In the genomic region with DNA sequence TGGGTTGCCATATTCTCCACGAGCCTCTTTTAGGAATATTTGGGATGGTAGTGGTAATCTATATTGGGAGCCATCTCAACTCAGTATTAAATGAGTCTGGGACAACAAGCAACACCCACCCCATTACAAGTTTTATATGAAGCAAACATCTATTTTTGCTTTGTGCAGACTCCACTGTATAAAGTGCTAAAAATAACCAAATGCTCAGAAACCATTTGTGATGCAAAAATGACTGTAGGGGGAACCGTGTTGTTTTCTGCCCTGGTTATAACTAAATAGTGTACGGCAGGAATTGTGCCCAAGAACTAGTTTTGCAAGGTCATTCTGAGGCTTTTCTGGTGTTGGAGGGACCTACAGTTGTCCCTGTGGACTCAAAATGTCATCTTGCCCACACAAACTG, we compare ENCODE assay signal across 16 cellular contexts.
DNase-seq lines count a peak whose midpoint lies in the region; ATAC-seq and TF ChIP-seq lines count a peak whose summit lies in the region.
"Had no signal": no experiment of that assay in that cellular context is flagged by ENCODE, and none has a peak within 500 bp of the region (broad histone marks: within the 10 kb centered on the region; RNA-seq: fewer than 3 reads in every experiment).

No MANE protein-coding gene starts in this region.

- TF ChIP-seq CTCF in left ventricle myocardium inferior (IDR thresholded peaks at IDR 0.05; ENCODE audit: borderline replicate concordance) (no peak), esophagus muscularis mucosa (IDR thresholded peaks at IDR 0.05) (no peak)

- H3K36me3 ChIP-seq in left ventricle myocardium inferior (no peaks in the 10 kb centered on the region), esophagus muscularis mucosa (no peaks in the 10 kb centered on the region), rectal smooth muscle tissue (ENCODE audit: control insufficient read depth, insufficient read depth, low read length) (no peaks in the 10 kb centered on the region)
- H3K36me3 ChIP-seq: pancreas, tibial nerve had no signal

- ATAC-seq in GM19351 (IDR thresholded peaks at IDR 0.05; ENCODE audit: unreplicated experiment), result no peak
- ATAC-seq: activated T-helper 17 cell treated with anti-CD3 and anti-CD28 coated beads, Interleukin-2, amount 50 U/mL, for 72 hours had no signal

- no peak for TF ChIP-seq EP300 in esophagus muscularis mucosa (IDR thresholded peaks at IDR 0.05)

- H3K27ac ChIP-seq in left ventricle myocardium inferior (replicated peaks) (peak overlapping the region; percentile 78), esophagus muscularis mucosa (replicated peaks in 1 of 4) (peak overlapping the region; percentile 15 to 76 (median 24)), rectal smooth muscle tissue (ENCODE audit: low read depth, low read length) (peak overlapping the region; percentile 17)
- H3K27ac ChIP-seq: pancreas had no signal

- no peak overlapping the region for H3K9ac ChIP-seq in rectal smooth muscle tissue (ENCODE audit: low read length)

- H3K9me3 ChIP-seq in left ventricle myocardium inferior (replicated peaks) (no peaks in the 10 kb centered on the region), esophagus muscularis mucosa (no peaks in the 10 kb centered on the region)
- H3K9me3 ChIP-seq: pancreas, tibial nerve had no signal

- 54% methylated on average over 3 of the region's 3 CpGs for WGBS in esophagus muscularis mucosa

- DNase-seq in left ventricle myocardium inferior, result no peak
- DNase-seq in cardiac septum (ENCODE audit: low spot score), result no peak
- DNase-seq in esophagus muscularis mucosa (ENCODE audit: extremely low spot score), result no peak
- no peak for DNase-seq in GM03348 (ENCODE audit: low spot score)
- DNase-seq in NCI-H146 treated with DMSO at 0.1 percent for 48 hours (lab: John Stamatoyannopoulos, UW; ENCODE audit: unreplicated experiment), result no peak
- DNase-seq in stimulated activated CD4-positive, alpha-beta T cell treated with anti-CD3 and anti-CD28 coated beads, Interleukin-2, amount 100 ng/mL, for 48 hours, result no peak
- DNase-seq: ACHN; activated CD4-positive, CD25-positive, alpha-beta regulatory T cell; DMS53; hippocampal formation; NCI-H1105; pancreas had no signal

- TF ChIP-seq POLR2A in esophagus muscularis mucosa (IDR thresholded peaks at IDR 0.05; ENCODE audit: low read depth), result no peak

- peaks cover 60% of the 10 kb centered on the region for H3K4me1 ChIP-seq in left ventricle myocardium inferior
- H3K4me1 ChIP-seq in esophagus muscularis mucosa, result peaks cover 40 to 85% (median 63%) of the 10 kb centered on the region in 4 donors
- H3K4me1 ChIP-seq in rectal smooth muscle tissue (ENCODE audit: control insufficient read depth, insufficient read depth, low read length), result peaks cover 33% of the 10 kb centered on the region
- H3K4me1 ChIP-seq: pancreas had no signal

- intact Hi-C loops in left ventricle myocardium inferior (cut with micrococcal nuclease) (loop anchor here (10.0 kb wide), 1 partner anchor 87 kb away; a partner anchor contains a TSS), cardiac septum (cut with DNase I) (loop anchor here (5.0 kb wide), 1 partner anchor 89 kb away; a partner anchor contains a TSS), esophagus muscularis mucosa (cut with DNase I) (no loop called here)

- H3K4me3 ChIP-seq in left ventricle myocardium inferior (no peak overlapping the region), esophagus muscularis mucosa (no peak overlapping the region), rectal smooth muscle tissue (ENCODE audit: low read length) (no peak overlapping the region)
- H3K4me3 ChIP-seq: pancreas, tibial nerve had no signal

- H3K27me3 ChIP-seq in left ventricle myocardium inferior (ENCODE audit: low read depth), result no peaks in the 10 kb centered on the region
- H3K27me3 ChIP-seq in esophagus muscularis mucosa, result no peaks in the 10 kb centered on the region
- H3K27me3 ChIP-seq in rectal smooth muscle tissue (ENCODE audit: control insufficient read depth, insufficient read depth, low read length), result no peaks in the 10 kb centered on the region
- H3K27me3 ChIP-seq: pancreas, tibial nerve had no signal

Comparison
In these comparisons a context has a peak if more than half of its experiments do, and no peak if none do; other contexts are left out.
1. H3K27ac ChIP-seq: peak in every context shown above with its lines; median percentile 78 in left ventricle myocardium inferior; 24 in esophagus muscularis mucosa; 17 in rectal smooth muscle tissue.